8 cellular contexts compared by ENCODE assay signal in genomic region chr11:11849127-11849746, GRCh38. TPM values are rescaled to one million over a fixed set of nuclear protein-coding genes. Genes with fewer than 3 reads are reported as not detected.
DNase-seq lines count a peak whose midpoint lies in the region; ATAC-seq and TF ChIP-seq lines count a peak whose summit lies in the region.

No MANE protein-coding gene starts in this region.

- no peak overlapping the region for H3K4me3 Mint-ChIP-seq in activated CD4-positive, alpha-beta memory T cell treated with anti-CD3 and anti-CD28 coated beads for 36 hours
- H3K4me3 Mint-ChIP-seq in endothelial cell (ENCODE audit: unreplicated experiment) (no peak overlapping the region), natural killer cell (peak overlapping the region; percentile 10)

- peak; percentile 75 for ATAC-seq in GM18907 (IDR thresholded peaks at IDR 0.05; ENCODE audit: unreplicated experiment)
- peak; percentile 67 for ATAC-seq in HG03135 (IDR thresholded peaks at IDR 0.05; ENCODE audit: unreplicated experiment)
- ATAC-seq in natural killer cell, result peak; percentile 93 to 95 (median 95)

- peak; percentile 90 for TF ChIP-seq CTCF in C4-2B (conservative IDR thresholded peaks at IDR 0.05)
- TF ChIP-seq CTCF in endothelial cell (IDR thresholded peaks at IDR 0.05; ENCODE audit: unreplicated experiment), result peak; percentile 55
- TF ChIP-seq CTCF in natural killer cell (IDR thresholded peaks at IDR 0.05), result peak; percentile 71

- H3K9me3 Mint-ChIP-seq in activated CD4-positive, alpha-beta memory T cell treated with anti-CD3 and anti-CD28 coated beads for 36 hours, result no peaks in the 10 kb centered on the region
- no peaks in the 10 kb centered on the region for H3K9me3 Mint-ChIP-seq in endothelial cell (ENCODE audit: unreplicated experiment)
- H3K9me3 Mint-ChIP-seq in natural killer cell, result no peaks in the 10 kb centered on the region

- CTCF ChIA-PET in activated CD4-positive, alpha-beta memory T cell treated with anti-CD3 and anti-CD28 coated beads for 36 hours (lab: Charles Lee), result interaction anchor here (0.5 to 5.7 kb wide), 30 partner anchors 8 to 1001 kb away, joined by 3 to 59 read pairs (median 4); partner anchors contain the start of gene USP47

- intact Hi-C loops in activated CD4-positive, alpha-beta memory T cell treated with anti-CD3 and anti-CD28 coated beads for 36 hours (cut with micrococcal nuclease), result loop anchor here (1.0 to 10.0 kb wide), 3 partner anchors 50 to 826 kb away; partner anchors contain the start of gene TEAD1
- intact Hi-C loops in natural killer cell (cut with micrococcal nuclease), result loop anchor here (1.0 kb wide), 1 partner anchor 50 kb away; no protein-coding TSS in a partner anchor

- H3K27ac Mint-ChIP-seq in activated CD4-positive, alpha-beta memory T cell treated with anti-CD3 and anti-CD28 coated beads for 36 hours, result no peak overlapping the region
- H3K27ac Mint-ChIP-seq in endothelial cell (ENCODE audit: unreplicated experiment) (peak overlapping the region; percentile 15), natural killer cell (peak overlapping the region; percentile 67 to 69)

- peaks cover 1% of the 10 kb centered on the region for H3K36me3 Mint-ChIP-seq in activated CD4-positive, alpha-beta memory T cell treated with anti-CD3 and anti-CD28 coated beads for 36 hours
- H3K36me3 Mint-ChIP-seq in endothelial cell (ENCODE audit: low read depth, unreplicated experiment) (no peaks in the 10 kb centered on the region), natural killer cell (no peaks in the 10 kb centered on the region)

- H3K4me1 Mint-ChIP-seq in activated CD4-positive, alpha-beta memory T cell treated with anti-CD3 and anti-CD28 coated beads for 36 hours (ENCODE audit: low read depth), result peaks cover 76% of the 10 kb centered on the region
- H3K4me1 Mint-ChIP-seq in endothelial cell (ENCODE audit: unreplicated experiment) (peaks cover 41% of the 10 kb centered on the region), natural killer cell (peaks cover 45 to 61% of the 10 kb centered on the region in 2 donors)

- POLR2A ChIA-PET in activated CD4-positive, alpha-beta memory T cell treated with anti-CD3 and anti-CD28 coated beads for 36 hours (lab: Charles Lee), result no interaction called here

- H3K27me3 Mint-ChIP-seq in activated CD4-positive, alpha-beta memory T cell treated with anti-CD3 and anti-CD28 coated beads for 36 hours, result no peaks in the 10 kb centered on the region
- H3K27me3 Mint-ChIP-seq in endothelial cell (ENCODE audit: unreplicated experiment), result peaks cover 1% of the 10 kb centered on the region
- H3K27me3 Mint-ChIP-seq in natural killer cell (ENCODE audit: low read depth in 2 of 2), result no peaks in the 10 kb centered on the region

- H3K27ac ChIP-seq in C4-2B, result no peak overlapping the region
- H3K27ac ChIP-seq in substantia nigra (ENCODE audit: low read depth, low read length, poor library complexity, severe bottlenecking), result peak overlapping the region; percentile 8

- DNase-seq in NCI-H510A treated with DMSO at 0.1 percent for 48 hours (lab: John Stamatoyannopoulos, UW) (peak; percentile 17), endothelial cell (ENCODE audit: low spot score) (peak; percentile 59), natural killer cell (peak; percentile 40), substantia nigra (lab: John Stamatoyannopoulos, UW) (peak in 22 of 49 donors; percentile 3 to 36 (median 20))
- DNase-seq in activated CD4-positive, alpha-beta memory T cell treated with anti-CD3 and anti-CD28 coated beads for 36 hours, result peak; percentile 71

RNA-seq across cellular contexts. Expression of gene USP47, which starts 7.5 kb away (rescaled TPM):
- 10 to 100 TPM; 58.5 to 64.0 TPM for total RNA-seq in activated CD4-positive, alpha-beta memory T cell treated with anti-CD3 and anti-CD28 coated beads for 36 hours
- total RNA-seq in endothelial cell (ENCODE audit: unreplicated experiment), result 45.1 TPM
- 100 to 1,000 TPM; 102 to 108 (median 107) TPM for total RNA-seq in natural killer cell
